ENCODE assay signal across 1 cellular context in the genomic region with DNA sequence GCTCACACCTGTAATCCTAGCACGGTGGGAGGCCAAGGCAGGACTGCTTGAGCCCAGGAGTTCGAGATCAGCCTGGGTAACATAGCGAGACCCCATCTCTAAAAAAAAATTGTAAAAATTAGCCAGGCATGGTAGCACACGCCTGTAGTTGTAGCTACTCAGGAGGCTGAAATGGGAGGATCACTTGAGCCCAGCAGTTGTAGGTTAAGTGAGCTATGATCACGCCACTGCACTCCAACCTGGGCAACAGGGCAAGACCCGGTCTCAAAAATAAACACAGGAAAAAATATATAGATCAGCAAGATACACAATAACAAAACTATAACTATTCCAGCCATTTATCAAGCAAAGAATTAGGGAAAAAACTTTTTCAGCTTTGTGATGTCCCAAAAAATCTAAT.
TF ChIP-seq lines count a peak whose summit lies in the region.

No MANE protein-coding gene starts in this region.

TF ChIP-seq in HCT116, 20 proteins besides CTCF, POLR2A, EP300 and RAD21 (continued from another document):
- no peak for TF ChIP-seq REST (IDR thresholded peaks at IDR 0.05; ENCODE audit: low read depth)
- TF ChIP-seq FOSL1 (IDR thresholded peaks at IDR 0.05; ENCODE audit: low read depth): no peak
- no peak for TF ChIP-seq CBX3 (IDR thresholded peaks at IDR 0.05; ENCODE audit: low read depth)
- TF ChIP-seq POLR2AphosphoS5 (IDR thresholded peaks at IDR 0.05; ENCODE audit: low read depth, low read length): no peak
- no peak for TF ChIP-seq ELF1 (IDR thresholded peaks at IDR 0.05; ENCODE audit: borderline replicate concordance, low read depth)
- TF ChIP-seq EZH2 (IDR thresholded peaks at IDR 0.05): no peak
- TF ChIP-seq TCF7L2 (IDR thresholded peaks at IDR 0.05; ENCODE audit: borderline replicate concordance, extremely low read depth, insufficient read depth, insufficient read length): no peak
- TF ChIP-seq EGR1 (IDR thresholded peaks at IDR 0.05; ENCODE audit: low read depth): no peak
- TF ChIP-seq JUND (IDR thresholded peaks at IDR 0.05): no peak
- TF ChIP-seq SRF (IDR thresholded peaks at IDR 0.05; ENCODE audit: low read depth): no peak
- TF ChIP-seq, protein P1, sequence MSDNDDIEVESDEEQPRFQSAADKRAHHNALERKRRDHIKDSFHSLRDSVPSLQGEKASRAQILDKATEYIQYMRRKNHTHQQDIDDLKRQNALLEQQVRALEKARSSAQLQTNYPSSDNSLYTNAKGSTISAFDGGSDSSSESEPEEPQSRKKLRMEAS (IDR thresholded peaks at IDR 0.05): no peak
